In genomic region chr4:147714575-147715401, GRCh38 we compare ENCODE assay signal across 13 cellular contexts. TPM values are rescaled to one million over a fixed set of nuclear protein-coding genes. Genes with fewer than 3 reads are reported as not detected.
DNase-seq lines count a peak whose midpoint lies in the region; ATAC-seq, FAIRE-seq and TF ChIP-seq lines count a peak whose summit lies in the region.
"Had no signal": no experiment of that assay in that cellular context is flagged by ENCODE, and none has a peak within 500 bp of the region (broad histone marks: within the 10 kb centered on the region; RNA-seq: fewer than 3 reads in every experiment).

No MANE protein-coding gene starts in this region.

- peak overlapping the region; percentile 71 for H3K27ac ChIP-seq in endothelial cell of umbilical vein (ENCODE audit: insufficient read depth, low read depth, low read length)
- H3K27ac ChIP-seq: BLaER1 treated with 17β-estradiol and CSF1 and Interleukin-3, amounts not matched to agents 10 nM and 100 nM had no signal

- H3K9ac ChIP-seq in endothelial cell of umbilical vein (replicated peaks; ENCODE audit: extremely low read depth, insufficient read depth, low read length): peak overlapping the region; percentile 55
- H3K9ac ChIP-seq: BLaER1 treated with 17β-estradiol and CSF1 and Interleukin-3, amounts not matched to agents 10 nM and 100 nM had no signal

- no peak overlapping the region for H3K4me3 Mint-ChIP-seq in activated CD8-positive, alpha-beta memory T cell treated with anti-CD3 and anti-CD28 coated beads, Interleukin-2, amount 10 ng/mL, durations not matched to agents 7 days and 5 days
- no peak overlapping the region for H3K4me3 Mint-ChIP-seq in Calu3 (ENCODE audit: low read depth, unreplicated experiment)
- H3K4me3 Mint-ChIP-seq: brain; T-helper 1 cell treated with Interleukin-12 subunit alpha and Interleukin-12 subunit beta and Interleukin-4 antibody, amounts not matched to agents 30 μg/mL and 1 μg/mL, for 36 hours had no signal

- H2AFZ ChIP-seq in endothelial cell of umbilical vein (ENCODE audit: low read depth, low read length): no peak overlapping the region

- no peaks in the 10 kb centered on the region for H3K9me1 ChIP-seq in endothelial cell of umbilical vein (replicated peaks; ENCODE audit: control insufficient read depth, extremely low read depth, insufficient read depth, low read length)

- intact Hi-C loops in endothelial cell of umbilical vein (cut with micrococcal nuclease) (loop anchor here (1.0 kb wide), 4 partner anchors 17 to 117 kb away; no protein-coding TSS in a partner anchor), Calu3 (cut with micrococcal nuclease; ENCODE audit: unreplicated experiment) (no loop called here)

- peak overlapping the region; percentile 92 for H3K4me2 ChIP-seq in endothelial cell of umbilical vein (ENCODE audit: insufficient read depth, low read length)
- H3K4me2 ChIP-seq: BLaER1 treated with 17β-estradiol and CSF1 and Interleukin-3, amounts not matched to agents 10 nM and 100 nM had no signal

- BruUV-seq in endothelial cell of umbilical vein (replicated peaks; lab: Mats Ljungman, UMichigan) (TSS peak; percentile 69), Calu3 (replicated peaks; lab: Mats Ljungman, UMichigan) (no TSS peak)

- dilution Hi-C loops in endothelial cell of umbilical vein (cut with MboI; ENCODE audit: extremely low pct_ligation_motif_present, low sequenced_read_pairs): no loop called here

- FAIRE-seq in endothelial cell of umbilical vein (lab: Jason Lieb, UNC): no peak
- FAIRE-seq: small intestine had no signal

- no peak overlapping the region for H3K27ac Mint-ChIP-seq in activated CD8-positive, alpha-beta memory T cell treated with anti-CD3 and anti-CD28 coated beads, Interleukin-2, amount 10 ng/mL, durations not matched to agents 7 days and 5 days
- no peak overlapping the region for H3K27ac Mint-ChIP-seq in Calu3 (ENCODE audit: unreplicated experiment)
- H3K27ac Mint-ChIP-seq: brain; T-helper 1 cell treated with Interleukin-12 subunit alpha and Interleukin-12 subunit beta and Interleukin-4 antibody, amounts not matched to agents 30 μg/mL and 1 μg/mL, for 36 hours had no signal

- H3K9me3 ChIP-seq in MG63 (no peaks in the 10 kb centered on the region), endothelial cell of umbilical vein (replicated peaks; ENCODE audit: control insufficient read depth, insufficient read depth, low read length) (no peaks in the 10 kb centered on the region)
- H3K9me3 ChIP-seq: BLaER1 treated with 17β-estradiol and CSF1 and Interleukin-3, amounts not matched to agents 10 nM and 100 nM had no signal

- H3K9me3 Mint-ChIP-seq in activated CD8-positive, alpha-beta memory T cell treated with anti-CD3 and anti-CD28 coated beads, Interleukin-2, amount 10 ng/mL, durations not matched to agents 7 days and 5 days (ENCODE audit: low read depth): no peaks in the 10 kb centered on the region
- no peaks in the 10 kb centered on the region for H3K9me3 Mint-ChIP-seq in Calu3 (ENCODE audit: low read depth, unreplicated experiment)
- H3K9me3 Mint-ChIP-seq: T-helper 1 cell treated with Interleukin-12 subunit alpha and Interleukin-12 subunit beta and Interleukin-4 antibody, amounts not matched to agents 30 μg/mL and 1 μg/mL, for 36 hours had no signal

- H3K27me3 ChIP-seq in MG63 (no peaks in the 10 kb centered on the region), endothelial cell of umbilical vein (ENCODE audit: control insufficient read depth in 2 of 2, insufficient read depth in 2 of 2, low read length in 2 of 2) (no peaks in the 10 kb centered on the region)
- H3K27me3 ChIP-seq: BLaER1 treated with 17β-estradiol and CSF1 and Interleukin-3, amounts not matched to agents 10 nM and 100 nM had no signal

- peaks cover 12% of the 10 kb centered on the region for H3K4me1 Mint-ChIP-seq in activated CD8-positive, alpha-beta memory T cell treated with anti-CD3 and anti-CD28 coated beads, Interleukin-2, amount 10 ng/mL, durations not matched to agents 7 days and 5 days
- H3K4me1 Mint-ChIP-seq in Calu3 (ENCODE audit: low read depth, unreplicated experiment): peaks cover 11% of the 10 kb centered on the region
- H3K4me1 Mint-ChIP-seq: brain had no signal

- CTCF ChIA-PET in endothelial cell of umbilical vein (lab: Charles Lee) (interaction anchor here (1.6 to 15.4 kb wide), 4 partner anchors 12 to 151 kb away, joined by 5 to 308 read pairs (median 9); partner anchors contain the start of gene ARHGAP10), Calu3 (lab: Charles Lee) (no interaction called here)
- CTCF ChIA-PET in activated CD8-positive, alpha-beta memory T cell treated with anti-CD3 and anti-CD28 coated beads, Interleukin-2, amount 10 ng/mL, durations not matched to agents 7 days and 5 days (lab: Charles Lee): interaction anchor here (1.4 kb wide), 1 partner anchor 17 kb away, joined by 4 read pairs; the partner anchor contains the start of gene ARHGAP10

- no peaks in the 10 kb centered on the region for H3K79me2 ChIP-seq in endothelial cell of umbilical vein (ENCODE audit: control insufficient read depth, insufficient read depth, low read length)

- H3K36me3 ChIP-seq in MG63 (no peaks in the 10 kb centered on the region), endothelial cell of umbilical vein (ENCODE audit: control insufficient read depth in 2 of 2, extremely low read depth in 1 of 2, insufficient read depth in 2 of 2, low read length in 2 of 2) (no peaks in the 10 kb centered on the region)
- H3K36me3 ChIP-seq: BLaER1 treated with 17β-estradiol and CSF1 and Interleukin-3, amounts not matched to agents 10 nM and 100 nM had no signal

- no peak for TF ChIP-seq CTCF in endothelial cell of umbilical vein (IDR thresholded peaks at IDR 0.05; ENCODE audit: extremely low read depth in 1 of 2, insufficient read depth in 1 of 2, low read depth in 1 of 2, low read length in 2 of 2)
- TF ChIP-seq CTCF in Calu3 (IDR thresholded peaks at IDR 0.05; ENCODE audit: unreplicated experiment): no peak

- H3K4me3 ChIP-seq in MG63 (peak overlapping the region; percentile 10; the same call in 1 of the 2 replicates), endothelial cell of umbilical vein (replicated peaks in 1 of 3; ENCODE audit: insufficient read depth in 1 of 3, low read depth in 1 of 3, low read length in 3 of 3) (peak overlapping the region in 1 of 3 experiments; percentile 50)
- H3K4me3 ChIP-seq: BLaER1 treated with 17β-estradiol and CSF1 and Interleukin-3, amounts not matched to agents 10 nM and 100 nM had no signal

- TF ChIP-seq POLR2A in endothelial cell of umbilical vein (IDR thresholded peaks at IDR 0.05; ENCODE audit: low read depth, low read length): no peak

- H4K20me1 ChIP-seq in endothelial cell of umbilical vein (replicated peaks; ENCODE audit: control insufficient read depth, extremely low read depth, insufficient read depth, low read length): no peaks in the 10 kb centered on the region
- H4K20me1 ChIP-seq: BLaER1 treated with 17β-estradiol and CSF1 and Interleukin-3, amounts not matched to agents 10 nM and 100 nM had no signal

- peaks cover 24% of the 10 kb centered on the region for H3K27me3 Mint-ChIP-seq in activated CD8-positive, alpha-beta memory T cell treated with anti-CD3 and anti-CD28 coated beads, Interleukin-2, amount 10 ng/mL, durations not matched to agents 7 days and 5 days
- H3K27me3 Mint-ChIP-seq in Calu3 (ENCODE audit: unreplicated experiment): no peaks in the 10 kb centered on the region

- ATAC-seq in activated CD8-positive, alpha-beta memory T cell treated with anti-CD3 and anti-CD28 coated beads, Interleukin-2, amount 10 ng/mL, durations not matched to agents 7 days and 5 days: no peak
- ATAC-seq in HG02840 (IDR thresholded peaks at IDR 0.05; ENCODE audit: low FRiP score, unreplicated experiment): no peak

- H3K36me3 Mint-ChIP-seq in activated CD8-positive, alpha-beta memory T cell treated with anti-CD3 and anti-CD28 coated beads, Interleukin-2, amount 10 ng/mL, durations not matched to agents 7 days and 5 days: peaks cover 1% of the 10 kb centered on the region
- H3K36me3 Mint-ChIP-seq in Calu3 (ENCODE audit: insufficient read depth, unreplicated experiment): no peaks in the 10 kb centered on the region
- H3K36me3 Mint-ChIP-seq: brain had no signal

- POLR2A ChIA-PET in endothelial cell of umbilical vein (lab: Charles Lee): no interaction called here

- DNase-seq in AG08395 (ENCODE audit: low spot score) (peak; percentile 84), MG63 (peak; percentile 84), endothelial cell of umbilical vein (ENCODE audit: low read depth, low spot score) (peak; percentile 81), non-pigmented ciliary epithelial cell (ENCODE audit: low read depth) (peak; percentile 80), DMS53 (lab: John Stamatoyannopoulos, UW) (no peak), Calu3 (no peak)
- DNase-seq in activated CD8-positive, alpha-beta memory T cell treated with anti-CD3 and anti-CD28 coated beads, Interleukin-2, amount 10 ng/mL, durations not matched to agents 7 days and 5 days: no peak
- DNase-seq: NCI-H1417, small intestine had no signal

- H3K4me1 ChIP-seq in endothelial cell of umbilical vein (ENCODE audit: control insufficient read depth, extremely low read depth, insufficient read depth, low read length): peaks cover 16% of the 10 kb centered on the region
- H3K4me1 ChIP-seq: BLaER1 treated with 17β-estradiol and CSF1 and Interleukin-3, amounts not matched to agents 10 nM and 100 nM had no signal

RNA-seq across cellular contexts. Expression of gene ARHGAP10, which starts 17.1 kb away (rescaled TPM):
- 7.7 and 15.2 TPM in 2 replicates for total RNA-seq in MG63 (2014; rRNA removed; shearing (Covaris generic); ENCODE audit: low replicate concordance)
- total RNA-seq in endothelial cell of umbilical vein (36.7 and 39.1 TPM in 2 replicates), Calu3 (2022) (5.4 and 6.1 TPM in 2 replicates)
- polyA plus RNA-seq in endothelial cell of umbilical vein: 20.0 and 20.4 TPM in 2 replicates
- 18.9 and 19.1 TPM in 2 replicates for polyA plus RNA-seq in endothelial cell of umbilical vein (2011; cell fraction: cytosol; rRNA removed)
- polyA plus RNA-seq in endothelial cell of umbilical vein (2011; cell fraction: nucleus; rRNA removed): 28.8 and 32.2 TPM in 2 replicates
- 15.7 and 17.2 TPM in 2 replicates for polyA plus RNA-seq in endothelial cell of umbilical vein (2012)
- polyA minus RNA-seq in endothelial cell of umbilical vein: 36.7 and 37.1 TPM in 2 replicates
- 4.8 TPM for polyA minus RNA-seq in endothelial cell of umbilical vein (2011; cell fraction: cytosol; rRNA and poly(A)+ RNA removed)
- polyA minus RNA-seq in endothelial cell of umbilical vein (2011; cell fraction: nucleus; rRNA and poly(A)+ RNA removed): 94.0 and 110 TPM in 2 replicates
- 10 to 100 TPM; 12.1 to 18.8 TPM for total RNA-seq in activated CD8-positive, alpha-beta memory T cell treated with anti-CD3 and anti-CD28 coated beads, Interleukin-2, amount 10 ng/mL, durations not matched to agents 7 days and 5 days

RNA-seq across cellular contexts. Expression of gene PRMT9, which starts 30.8 kb away (rescaled TPM):
- total RNA-seq in MG63 (2014; rRNA removed; shearing (Covaris generic); ENCODE audit: low replicate concordance): 3.1 and 3.9 TPM in 2 replicates
- total RNA-seq in endothelial cell of umbilical vein: 8.2 and 9.0 TPM in 2 replicates
- 3.2 TPM in 2 replicates for polyA plus RNA-seq in endothelial cell of umbilical vein
- 4.2 and 4.4 TPM in 2 replicates for polyA plus RNA-seq in endothelial cell of umbilical vein (2011; cell fraction: cytosol; rRNA removed)
- 9.8 and 10.9 TPM in 2 replicates for polyA plus RNA-seq in endothelial cell of umbilical vein (2011; cell fraction: nucleus; rRNA removed)
- polyA plus RNA-seq in endothelial cell of umbilical vein (2012): 4.3 and 7.4 TPM in 2 replicates
- 7.7 and 9.4 TPM in 2 replicates for polyA minus RNA-seq in endothelial cell of umbilical vein
- polyA minus RNA-seq in endothelial cell of umbilical vein (2011; cell fraction: cytosol; rRNA and poly(A)+ RNA removed): 4.6 TPM
- 5.7 and 8.9 TPM in 2 replicates for polyA minus RNA-seq in endothelial cell of umbilical vein (2011; cell fraction: nucleus; rRNA and poly(A)+ RNA removed)
- total RNA-seq in activated CD8-positive, alpha-beta memory T cell treated with anti-CD3 and anti-CD28 coated beads, Interleukin-2, amount 10 ng/mL, durations not matched to agents 7 days and 5 days: 10 to 100 TPM; 11.9 to 12.0 TPM
- 4.8 and 7.3 TPM in 2 replicates for total RNA-seq in Calu3 (2022)

Comparison
In these comparisons a context has a peak if more than half of its experiments do, and no peak if none do; other contexts are left out.
1. DNase-seq: peak in AG08395 (single experiment), MG63 (single experiment), endothelial cell of umbilical vein (single experiment) and non-pigmented ciliary epithelial cell (single experiment); none in DMS53 (single experiment), activated CD8-positive, alpha-beta memory T cell treated with anti-CD3 and anti-CD28 coated beads, Interleukin-2, amount 10 ng/mL, durations not matched to agents 7 days and 5 days (single experiment) and Calu3 (single experiment).